ENCODE assay signal across 8 cellular contexts in genomic region chr13:99087130-99087953, GRCh38.
A peak's percentile ranks its signal among the peaks of the same experiment; 100 is the strongest.
DNase-seq lines count a peak whose midpoint lies in the region; ATAC-seq, FAIRE-seq and TF ChIP-seq lines count a peak whose summit lies in the region.

No MANE protein-coding gene starts in this region.

- no peaks in the 10 kb centered on the region for H3K9me3 ChIP-seq in kidney (ENCODE audit: control insufficient read depth in 1 of 2, low read length in 2 of 2)

- ATAC-seq in GM18858 (IDR thresholded peaks at IDR 0.05; ENCODE audit: unreplicated experiment): peak; percentile 69
- ATAC-seq in HG03095 (IDR thresholded peaks at IDR 0.05; ENCODE audit: unreplicated experiment): peak; percentile 88

- peak overlapping the region; percentile 80 to 93 for H3K9ac ChIP-seq in kidney (ENCODE audit: low read length in 2 of 2)

- H3K27ac ChIP-seq in kidney (ENCODE audit: low read depth in 2 of 2, low read length in 2 of 2): peak overlapping the region; percentile 89 to 94

- H3K4me3 ChIP-seq in kidney (ENCODE audit: low read length in 2 of 2): peak overlapping the region; percentile 88 to 95

- intact Hi-C loops in kidney (cut with DNase I): no loop called here

- no peak for TF ChIP-seq CTCF in kidney (IDR thresholded peaks at IDR 0.05; ENCODE audit: borderline replicate concordance, extremely low read depth, insufficient read depth)

- FAIRE-seq in A204.1 (lab: Jason Lieb, UNC): peak; percentile 73
- no peak for FAIRE-seq in kidney (lab: Jason Lieb, UNC)

- H3K36me3 ChIP-seq in kidney (ENCODE audit: control insufficient read depth in 1 of 2, insufficient read depth in 2 of 2, low read length in 2 of 2): no peaks in the 10 kb centered on the region

- H3K4me1 ChIP-seq in kidney (ENCODE audit: control insufficient read depth in 1 of 2, insufficient read depth in 1 of 2, low read depth in 1 of 2, low read length in 2 of 2): peaks cover 0 to 13% of the 10 kb centered on the region in 2 donors

- peak; percentile 91 for DNase-seq in NCI-H2171 treated with DMSO at 0.1 percent for 48 hours (lab: John Stamatoyannopoulos, UW)
- DNase-seq in activated CD4-positive, alpha-beta T cell treated with anti-CD3 and anti-CD28 coated beads for 1 hour: peak; percentile 89
- DNase-seq in cerebellum (ENCODE audit: low spot score): peak; percentile 98
- DNase-seq in kidney: peak; percentile 96
- DNase-seq in stimulated activated CD4-positive, alpha-beta T cell treated with anti-CD3 and anti-CD28 coated beads, Interleukin-15, amount 100 ng/mL, for 1 hour (ENCODE audit: low read depth in 1 of 2, low spot score in 1 of 2): peak; percentile 88 to 89

Comparison
In these comparisons a context has a peak if more than half of its experiments do, and no peak if none do; other contexts are left out.
1. Peak in every context shown above with its lines: DNase-seq, ATAC-seq, H3K4me3 ChIP-seq and H3K27ac ChIP-seq.